8 cellular contexts compared by ENCODE assay signal in the genomic region with DNA sequence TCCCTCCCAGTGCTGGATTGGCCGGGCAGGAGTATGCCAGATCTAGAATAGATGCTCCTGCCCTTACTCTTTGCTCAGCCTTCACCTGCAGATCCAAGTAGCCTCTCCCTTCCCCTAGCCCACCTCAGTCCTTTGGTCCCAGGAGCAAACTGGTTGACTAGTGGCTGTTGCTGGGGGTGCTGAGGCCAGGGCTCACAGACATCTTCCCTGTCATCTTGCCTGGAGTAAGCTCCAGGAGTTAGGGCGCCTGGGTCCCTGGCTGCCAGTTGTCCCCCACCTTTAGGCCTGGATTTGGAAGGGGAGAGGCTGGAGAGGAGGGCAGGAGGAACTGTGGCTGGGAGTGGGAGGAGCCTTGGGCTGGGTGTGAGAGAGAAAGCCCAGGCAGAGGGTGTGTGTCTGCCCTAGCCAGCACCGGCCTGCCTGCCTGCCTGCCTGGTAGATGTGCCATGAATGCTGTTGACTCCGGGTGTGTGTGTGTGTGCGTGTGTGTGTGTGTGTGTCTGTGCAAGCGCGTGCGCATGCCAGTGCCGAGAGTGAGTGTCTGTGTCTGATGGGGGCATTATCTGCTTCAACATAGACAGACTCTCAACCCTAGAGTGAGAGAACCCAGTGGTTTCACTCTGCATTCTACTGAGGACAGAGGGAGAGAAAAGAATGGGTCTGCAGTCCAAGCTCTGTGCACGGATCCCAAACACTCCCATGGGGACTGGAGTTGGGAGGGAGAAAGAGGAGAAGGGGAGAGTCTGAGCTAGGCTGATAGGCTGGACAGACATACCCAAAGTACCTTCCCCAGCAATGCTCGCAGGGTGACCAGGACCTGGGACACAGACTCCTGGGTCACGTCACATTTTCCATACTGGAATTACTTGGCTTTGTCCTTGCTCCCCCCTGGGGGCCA. TPM values are rescaled to one million over a fixed set of nuclear protein-coding genes. Genes with fewer than 3 reads are reported as not detected.
DNase-seq lines count a peak whose midpoint lies in the region; ATAC-seq, FAIRE-seq and TF ChIP-seq lines count a peak whose summit lies in the region.

No MANE protein-coding gene starts in this region.

- H3K9me3 ChIP-seq in OCI-LY1 (ENCODE audit: low read length) (no peaks in the 10 kb centered on the region), K562 (replicated peaks; ENCODE audit: control insufficient read depth, insufficient read depth, low read depth, low read length) (no peaks in the 10 kb centered on the region)

- peak overlapping the region; percentile 81 for H3K4me3 Mint-ChIP-seq in activated CD4-positive, alpha-beta T cell treated with anti-CD3 and anti-CD28 coated beads for 36 hours
- peak overlapping the region; percentile 84 to 89 (median 89) for H3K4me3 Mint-ChIP-seq in immature natural killer cell

- H4K20me1 ChIP-seq in OCI-LY1 (ENCODE audit: insufficient read depth, low read length) (no peaks in the 10 kb centered on the region), K562 (replicated peaks; ENCODE audit: control insufficient read depth, insufficient read depth, low read length) (no peaks in the 10 kb centered on the region; the same call in 1 of the 2 replicates)

- no peaks in the 10 kb centered on the region for H3K79me2 ChIP-seq in OCI-LY1 (ENCODE audit: insufficient read depth, low read length)
- no peaks in the 10 kb centered on the region for H3K79me2 ChIP-seq in K562 (ENCODE audit: control insufficient read depth, insufficient read depth, low read length)

- no peaks in the 10 kb centered on the region for H3F3A ChIP-seq in OCI-LY1 (ENCODE audit: insufficient read depth, low read length)

- H3K4me1 ChIP-seq in OCI-LY1 (ENCODE audit: insufficient read depth, low read length, severe bottlenecking) (peaks cover 6% of the 10 kb centered on the region), K562 (replicated peaks in 1 of 2; ENCODE audit: control insufficient read depth in 2 of 2, insufficient read depth in 2 of 2, low read length in 2 of 2) (peaks cover 13 to 28% of the 10 kb centered on the region in 2 experiments)

- peak overlapping the region; percentile 52 for H3K4me3 ChIP-seq in OCI-LY1 (ENCODE audit: low read depth, low read length, poor library complexity, severe bottlenecking)
- no peak overlapping the region for H3K4me3 ChIP-seq in K562

- H3K4me1 Mint-ChIP-seq in activated CD4-positive, alpha-beta T cell treated with anti-CD3 and anti-CD28 coated beads for 36 hours: peaks cover 79% of the 10 kb centered on the region
- peaks cover 41 to 48% of the 10 kb centered on the region in 2 donors for H3K4me1 Mint-ChIP-seq in immature natural killer cell

- no peak for TF ChIP-seq POLR2A in K562 (conservative IDR thresholded peaks at IDR 0.05)

- no peaks in the 10 kb centered on the region for H3K9me1 ChIP-seq in K562 (ENCODE audit: control insufficient read depth, insufficient read depth, low read length)

- POLR2A ChIA-PET in activated CD4-positive, alpha-beta T cell treated with anti-CD3 and anti-CD28 coated beads for 36 hours (lab: Charles Lee): interaction anchor here (1.4 kb wide), 1 partner anchor 13 kb away, joined by 6 read pairs; no protein-coding TSS in a partner anchor
- POLR2A ChIA-PET in K562 (lab: Yijun Ruan, JAX): interaction anchor here (0.6 to 1.4 kb wide), 6 partner anchors 10 to 558 kb away, joined by 3 to 8 read pairs (median 4); a partner anchor contains a TSS

- ATAC-seq in activated CD4-positive, alpha-beta T cell treated with anti-CD3 and anti-CD28 coated beads for 36 hours: peak; percentile 44
- ATAC-seq in K562: peak; percentile 63

- H3K36me3 Mint-ChIP-seq in activated CD4-positive, alpha-beta T cell treated with anti-CD3 and anti-CD28 coated beads for 36 hours (ENCODE audit: low read depth): peaks cover 2% of the 10 kb centered on the region
- H3K36me3 Mint-ChIP-seq in immature natural killer cell: no peaks in the 10 kb centered on the region

- no peak for TF ChIP-seq EP300 in K562 (IDR thresholded peaks at IDR 0.05; ENCODE audit: low read length)

- intact Hi-C loops in activated CD4-positive, alpha-beta T cell treated with anti-CD3 and anti-CD28 coated beads for 36 hours (cut with DNase I, micrococcal nuclease): loop anchor here (1.0 kb wide), 2 partner anchors 13 to 19 kb away; a partner anchor contains a TSS
- intact Hi-C loops in K562 (cut with micrococcal nuclease): no loop called here

- no peaks in the 10 kb centered on the region for H3K9me3 Mint-ChIP-seq in activated CD4-positive, alpha-beta T cell treated with anti-CD3 and anti-CD28 coated beads for 36 hours (ENCODE audit: low read depth)
- H3K9me3 Mint-ChIP-seq in immature natural killer cell: no peaks in the 10 kb centered on the region

- no peak for FAIRE-seq in K562 (lab: Jason Lieb, UNC)

- BruUV-seq in K562 (replicated peaks; lab: Mats Ljungman, UMichigan): no TSS peak

- in situ Hi-C loops in K562 (cut with MboI): no loop called here

- TF ChIP-seq RAD21 in K562 (CRISPR knock-in tag; conservative IDR thresholded peaks at IDR 0.05 in 1 of 2, IDR thresholded peaks at IDR 0.05 in 1 of 2): no peak

- H3K9ac ChIP-seq in OCI-LY1 (ENCODE audit: low read length) (peak overlapping the region; percentile 9; the same call in 1 of the 2 replicates), K562 (ENCODE audit: insufficient read depth in 1 of 2, low read depth in 2 of 2, low read length in 2 of 2) (peak overlapping the region in 1 of 2 experiments; percentile 69; a peak in 1 of 4 replicates)

- no peaks in the 10 kb centered on the region for H3K9me2 ChIP-seq in OCI-LY1 (ENCODE audit: low read depth, low read length)

- H3K27me3 ChIP-seq in OCI-LY1 (ENCODE audit: insufficient read depth, low read length) (peaks cover 3% of the 10 kb centered on the region; the same call in 1 of the 2 replicates), K562 (ENCODE audit: control insufficient read depth in 2 of 2, insufficient read depth in 2 of 2, low read length in 2 of 2) (no peaks in the 10 kb centered on the region)

- H3K4me2 ChIP-seq in OCI-LY1 (ENCODE audit: low read length) (peak overlapping the region; percentile 67), K562 (ENCODE audit: insufficient read depth, low read length) (peak overlapping the region; percentile 54)

- WGBS in K562 (ENCODE audit: insufficient coverage, low coverage, missing lambda C conversion rate): 23% methylated on average over 11 of the region's 12 CpGs

- H3K27ac Mint-ChIP-seq in activated CD4-positive, alpha-beta T cell treated with anti-CD3 and anti-CD28 coated beads for 36 hours: peak overlapping the region; percentile 84
- peak overlapping the region; percentile 73 to 92 (median 84) for H3K27ac Mint-ChIP-seq in immature natural killer cell

- DNase-seq in activated CD4-positive, alpha-beta T cell treated with anti-CD3 and anti-CD28 coated beads for 36 hours: peak; percentile 56
- no peak for DNase-seq in activated CD4-positive, alpha-beta T cell treated with anti-CD3 and anti-CD28 coated beads for 1 hour
- DNase-seq in K562 (ENCODE audit: extremely low read depth in 1 of 4, low spot score in 3 of 4) (peak in 3 of 4 experiments; percentile 38 to 56 (median 46)), immature natural killer cell (peak in 2 of 3 donors; percentile 37 to 55), COR-L47 (lab: John Stamatoyannopoulos, UW) (no peak), middle frontal gyrus (ENCODE audit: extremely low spot score, low spot score) (no peak)
- DNase-seq in stimulated activated naive CD4-positive, alpha-beta T cell treated with Interleukin-2 at 50 U/mL for 16 hours (lab: John Stamatoyannopoulos, UW): peak; percentile 28

- CTCF ChIA-PET in activated CD4-positive, alpha-beta T cell treated with anti-CD3 and anti-CD28 coated beads for 36 hours (lab: Charles Lee): interaction anchor here (0.5 to 1.0 kb wide), 3 partner anchors 18 to 35 kb away, joined by 3 to 4 read pairs (median 4); partner anchors contain the start of gene ESPL1
- CTCF ChIA-PET in K562 (lab: Yijun Ruan, JAX; ENCODE audit: low intra/inter-chr PET ratio): no interaction called here

- H3K27ac ChIP-seq in OCI-LY1 (ENCODE audit: low read depth, low read length, poor library complexity, severe bottlenecking) (no peak overlapping the region), K562 (ENCODE audit: extremely low read depth, low read depth, low read length) (no peak overlapping the region)

- no peak overlapping the region for H2AFZ ChIP-seq in OCI-LY1 (ENCODE audit: low read length)
- H2AFZ ChIP-seq in K562 (ENCODE audit: low read depth, low read length): peak overlapping the region; percentile 18; the same call in 1 of the 2 replicates

- H3K36me3 ChIP-seq in OCI-LY1 (ENCODE audit: insufficient read depth, low read length): no peaks in the 10 kb centered on the region
- no peaks in the 10 kb centered on the region for H3K36me3 ChIP-seq in K562 (ENCODE audit: control insufficient read depth, insufficient read depth, low read length)

- TF ChIP-seq CTCF in OCI-LY1 (IDR thresholded peaks at IDR 0.05; ENCODE audit: low read length) (no peak), K562 (IDR thresholded peaks at IDR 0.05 in 2 of 3, conservative IDR thresholded peaks at IDR 0.05 in 1 of 3; ENCODE audit: insufficient read depth in 2 of 3, low read depth in 1 of 3, low read length in 3 of 3) (no peak)

- H3K27me3 Mint-ChIP-seq in activated CD4-positive, alpha-beta T cell treated with anti-CD3 and anti-CD28 coated beads for 36 hours: no peaks in the 10 kb centered on the region
- peaks cover 2 to 13% (median 4%) of the 10 kb centered on the region in 3 donors for H3K27me3 Mint-ChIP-seq in immature natural killer cell (ENCODE audit: low read depth in 3 of 3)

RNA-seq across cellular contexts. Expression of gene RARG, which starts 0.9 kb away (rescaled TPM):
- total RNA-seq in activated CD4-positive, alpha-beta T cell treated with anti-CD3 and anti-CD28 coated beads for 36 hours: 10 to 100 TPM; 20.0 to 21.6 TPM
- 6.1 and 17.7 TPM in 2 replicates for total RNA-seq in K562 (2011; cell fraction: chromatin; rRNA removed; ENCODE audit: low replicate concordance)
- total RNA-seq in K562 (2011; cell fraction: nucleolus; rRNA removed): 8.7 and 10.3 TPM in 2 replicates
- total RNA-seq in K562 (2011; cell fraction: nucleoplasm; rRNA removed): 5.0 and 7.3 TPM in 2 replicates
- 1.9 and 3.3 TPM in 2 replicates for total RNA-seq in K562 (2014; rRNA removed)
- total RNA-seq in K562 (2014; rRNA removed; fragmentation: Illumina TruSeq; extraction: Trizol): 1.8 and 3.1 TPM in 2 replicates
- 3.8 and 4.7 TPM in 2 replicates for total RNA-seq in K562 (2015; rRNA removed; fragmentation: Illumina TruSeq; extraction: Trizol)
- 7.6 and 9.4 TPM in 2 replicates for total RNA-seq in K562 (2021)
- 4.1 and 4.7 TPM in 2 replicates for polyA plus RNA-seq in K562 (2011; rRNA removed)
- 4.7 and 7.6 TPM in 2 replicates for polyA plus RNA-seq in K562 (2011; cell fraction: cytosol; rRNA removed)
- 10.9 and 15.3 TPM in 2 replicates for polyA plus RNA-seq in K562 (2011; cell fraction: nucleus; rRNA removed)
- polyA plus RNA-seq in K562 (2012): 3.6 and 5.4 TPM in 2 replicates
- 6.0 and 7.8 TPM in 2 replicates for polyA plus RNA-seq in K562 (2014; fragmentation: Illumina TruSeq; extraction: Trizol)
- polyA plus RNA-seq in K562 (2014; fragmentation: Nextera tagmentation; extraction: Ambion mirVana): under 1 TPM; 0.18 to 0.36 TPM
- polyA plus RNA-seq in K562 (2014; rRNA removed): 4.9 and 6.5 TPM in 2 replicates
- 4.7 and 5.7 TPM in 2 replicates for polyA minus RNA-seq in K562 (2011; rRNA and poly(A)+ RNA removed)
- 5.7 and 9.6 TPM in 2 replicates for polyA minus RNA-seq in K562 (2011; cell fraction: cytosol; rRNA and poly(A)+ RNA removed)
- polyA minus RNA-seq in K562 (2011; cell fraction: nucleus; rRNA and poly(A)+ RNA removed): 3.6 and 7.6 TPM in 2 replicates
- 10 to 100 TPM in 1 of 3 donors, 1 to 10 TPM in 2; 2.9 to 10.1 (median 4.7) TPM for polyA plus RNA-seq in immature natural killer cell

RNA-seq across cellular contexts. Expression of gene ITGB7, which starts 25.8 kb away (rescaled TPM):
- total RNA-seq in activated CD4-positive, alpha-beta T cell treated with anti-CD3 and anti-CD28 coated beads for 36 hours: 10 to 100 TPM; 73.0 to 77.6 TPM
- 1.7 and 4.1 TPM in 2 replicates for total RNA-seq in K562 (2011; cell fraction: chromatin; rRNA removed; ENCODE audit: low replicate concordance)
- 3.6 and 8.2 TPM in 2 replicates for total RNA-seq in K562 (2011; cell fraction: nucleolus; rRNA removed)
- 2.3 and 2.7 TPM in 2 replicates for total RNA-seq in K562 (2011; cell fraction: nucleoplasm; rRNA removed)
- 1.3 and 1.9 TPM in 2 replicates for total RNA-seq in K562 (2014; rRNA removed)
- 0.41 and 0.55 TPM in 2 replicates for total RNA-seq in K562 (2014; rRNA removed; fragmentation: Illumina TruSeq; extraction: Trizol)
- 0.54 and 0.64 TPM in 2 replicates for total RNA-seq in K562 (2015; rRNA removed; fragmentation: Illumina TruSeq; extraction: Trizol)
- total RNA-seq in K562 (2021): 2.0 and 3.5 TPM in 2 replicates
- 0.98 and 1.5 TPM in 2 replicates for polyA plus RNA-seq in K562 (2011; rRNA removed)
- 1.2 and 2.2 TPM in 2 replicates for polyA plus RNA-seq in K562 (2011; cell fraction: cytosol; rRNA removed)
- 3.1 and 4.5 TPM in 2 replicates for polyA plus RNA-seq in K562 (2011; cell fraction: nucleus; rRNA removed)
- polyA plus RNA-seq in K562 (2012): 0.82 and 1.4 TPM in 2 replicates
- 0.57 and 0.67 TPM in 2 replicates for polyA plus RNA-seq in K562 (2014; fragmentation: Illumina TruSeq; extraction: Trizol)
- polyA plus RNA-seq in K562 (2014; fragmentation: Nextera tagmentation; extraction: Ambion mirVana): under 1 TPM; 0.06 to 0.10 TPM
- polyA plus RNA-seq in K562 (2014; rRNA removed): 1.2 and 1.9 TPM in 2 replicates
- 1.2 and 1.3 TPM in 2 replicates for polyA minus RNA-seq in K562 (2011; rRNA and poly(A)+ RNA removed)
- polyA minus RNA-seq in K562 (2011; cell fraction: cytosol; rRNA and poly(A)+ RNA removed): 0.95 and 2.7 TPM in 2 replicates
- 0.89 and 1.2 TPM in 2 replicates for polyA minus RNA-seq in K562 (2011; cell fraction: nucleus; rRNA and poly(A)+ RNA removed)
- polyA plus RNA-seq in immature natural killer cell: 100 to 1,000 TPM; 289 to 390 (median 389) TPM

RNA-seq across cellular contexts. Expression of gene ESPL1, which starts 35.2 kb away (rescaled TPM):
- 10 to 100 TPM; 60.8 to 66.9 TPM for total RNA-seq in activated CD4-positive, alpha-beta T cell treated with anti-CD3 and anti-CD28 coated beads for 36 hours
- total RNA-seq in K562 (2011; cell fraction: chromatin; rRNA removed; ENCODE audit: low replicate concordance): 92.5 and 189 TPM in 2 replicates
- total RNA-seq in K562 (2011; cell fraction: nucleolus; rRNA removed): 92.7 and 104 TPM in 2 replicates
- 92.8 and 98.3 TPM in 2 replicates for total RNA-seq in K562 (2011; cell fraction: nucleoplasm; rRNA removed)
- 18.7 and 22.9 TPM in 2 replicates for total RNA-seq in K562 (2014; rRNA removed)
- total RNA-seq in K562 (2014; rRNA removed; fragmentation: Illumina TruSeq; extraction: Trizol): 8.8 and 10.3 TPM in 2 replicates
- total RNA-seq in K562 (2015; rRNA removed; fragmentation: Illumina TruSeq; extraction: Trizol): 18.8 and 19.0 TPM in 2 replicates
- 47.9 and 55.0 TPM in 2 replicates for total RNA-seq in K562 (2021)
- 17.3 and 26.6 TPM in 2 replicates for polyA plus RNA-seq in K562 (2011; rRNA removed)
- polyA plus RNA-seq in K562 (2011; cell fraction: cytosol; rRNA removed): 15.8 and 25.6 TPM in 2 replicates
- polyA plus RNA-seq in K562 (2011; cell fraction: nucleus; rRNA removed): 88.4 and 110 TPM in 2 replicates
- polyA plus RNA-seq in K562 (2012): 20.9 and 21.3 TPM in 2 replicates
- polyA plus RNA-seq in K562 (2014; fragmentation: Illumina TruSeq; extraction: Trizol): 29.0 and 29.5 TPM in 2 replicates
- polyA plus RNA-seq in K562 (2014; fragmentation: Nextera tagmentation; extraction: Ambion mirVana): 1 to 10 TPM; 1.2 to 1.6 TPM
- polyA plus RNA-seq in K562 (2014; rRNA removed): 19.4 and 23.9 TPM in 2 replicates
- 26.7 and 29.4 TPM in 2 replicates for polyA minus RNA-seq in K562 (2011; rRNA and poly(A)+ RNA removed)
- 16.5 and 18.8 TPM in 2 replicates for polyA minus RNA-seq in K562 (2011; cell fraction: cytosol; rRNA and poly(A)+ RNA removed)
- 32.0 and 40.3 TPM in 2 replicates for polyA minus RNA-seq in K562 (2011; cell fraction: nucleus; rRNA and poly(A)+ RNA removed)
- under 1 TPM in 1 of 3 donors, not detected in 2; 0.53 TPM for polyA plus RNA-seq in immature natural killer cell

RNA-seq across cellular contexts. Expression of gene CSAD, which starts 52.2 kb away (rescaled TPM):
- 10 to 100 TPM; 20.0 to 23.1 TPM for total RNA-seq in activated CD4-positive, alpha-beta T cell treated with anti-CD3 and anti-CD28 coated beads for 36 hours
- 97.5 and 106 TPM in 2 replicates for total RNA-seq in K562 (2011; cell fraction: chromatin; rRNA removed; ENCODE audit: low replicate concordance)
- 53.5 and 54.7 TPM in 2 replicates for total RNA-seq in K562 (2011; cell fraction: nucleolus; rRNA removed)
- 60.6 and 65.8 TPM in 2 replicates for total RNA-seq in K562 (2011; cell fraction: nucleoplasm; rRNA removed)
- total RNA-seq in K562 (2014; rRNA removed) (8.1 and 8.5 TPM in 2 replicates), K562 (2014; rRNA removed; fragmentation: Illumina TruSeq; extraction: Trizol) (5.7 and 8.1 TPM in 2 replicates), K562 (2015; rRNA removed; fragmentation: Illumina TruSeq; extraction: Trizol) (6.7 and 7.0 TPM in 2 replicates), K562 (2021) (10.3 and 10.9 TPM in 2 replicates)
- polyA plus RNA-seq in K562 (2011; rRNA removed) (19.6 and 26.6 TPM in 2 replicates), K562 (2014; fragmentation: Illumina TruSeq; extraction: Trizol) (11.1 and 16.8 TPM in 2 replicates), K562 (2014; fragmentation: Nextera tagmentation; extraction: Ambion mirVana) (1 to 10 TPM; 1.8 to 2.4 TPM), K562 (2014; rRNA removed) (17.1 TPM in 2 replicates), immature natural killer cell (1 to 10 TPM in 2 of 3 donors, under 1 TPM in 1; 0.85 to 3.8 (median 2.6) TPM)
- 5.5 and 11.5 TPM in 2 replicates for polyA plus RNA-seq in K562 (2011; cell fraction: cytosol; rRNA removed)
- 109 and 129 TPM in 2 replicates for polyA plus RNA-seq in K562 (2011; cell fraction: nucleus; rRNA removed)
- polyA plus RNA-seq in K562 (2012): 7.6 and 29.6 TPM in 2 replicates
- 6.1 and 7.9 TPM in 2 replicates for polyA minus RNA-seq in K562 (2011; rRNA and poly(A)+ RNA removed)
- polyA minus RNA-seq in K562 (2011; cell fraction: cytosol; rRNA and poly(A)+ RNA removed): 6.1 TPM in 1 of 2 replicates, not detected in the other
- polyA minus RNA-seq in K562 (2011; cell fraction: nucleus; rRNA and poly(A)+ RNA removed): 14.8 and 19.5 TPM in 2 replicates

RNA-seq across cellular contexts. Expression of gene ZNF740, which starts 52.4 kb away (rescaled TPM):
- total RNA-seq in activated CD4-positive, alpha-beta T cell treated with anti-CD3 and anti-CD28 coated beads for 36 hours: 10 to 100 TPM; 34.9 to 40.2 TPM
- total RNA-seq in K562 (2011; cell fraction: chromatin; rRNA removed; ENCODE audit: low replicate concordance): 77.6 and 121 TPM in 2 replicates
- total RNA-seq in K562 (2011; cell fraction: nucleolus; rRNA removed): 62.2 and 65.9 TPM in 2 replicates
- 76.6 and 88.8 TPM in 2 replicates for total RNA-seq in K562 (2011; cell fraction: nucleoplasm; rRNA removed)
- total RNA-seq in K562 (2014; rRNA removed): 15.1 and 16.1 TPM in 2 replicates
- total RNA-seq in K562 (2014; rRNA removed; fragmentation: Illumina TruSeq; extraction: Trizol): 18.6 and 19.9 TPM in 2 replicates
- 13.3 and 13.6 TPM in 2 replicates for total RNA-seq in K562 (2015; rRNA removed; fragmentation: Illumina TruSeq; extraction: Trizol)
- 39.6 and 46.4 TPM in 2 replicates for total RNA-seq in K562 (2021)
- polyA plus RNA-seq in K562 (2011; rRNA removed): 33.1 and 34.9 TPM in 2 replicates
- polyA plus RNA-seq in K562 (2011; cell fraction: cytosol; rRNA removed): 9.6 and 17.0 TPM in 2 replicates
- 89.9 and 103 TPM in 2 replicates for polyA plus RNA-seq in K562 (2011; cell fraction: nucleus; rRNA removed)
- polyA plus RNA-seq in K562 (2012): 12.8 and 21.6 TPM in 2 replicates
- polyA plus RNA-seq in K562 (2014; fragmentation: Illumina TruSeq; extraction: Trizol): 19.2 and 21.0 TPM in 2 replicates
- 1 to 10 TPM in 1 of 2 experiments, under 1 TPM in 1; 0.57 to 1.4 TPM for polyA plus RNA-seq in K562 (2014; fragmentation: Nextera tagmentation; extraction: Ambion mirVana)
- 20.6 and 22.1 TPM in 2 replicates for polyA plus RNA-seq in K562 (2014; rRNA removed)
- 32.3 and 37.3 TPM in 2 replicates for polyA minus RNA-seq in K562 (2011; rRNA and poly(A)+ RNA removed)
- polyA minus RNA-seq in K562 (2011; cell fraction: cytosol; rRNA and poly(A)+ RNA removed): 8.2 and 9.2 TPM in 2 replicates
- 45.2 and 63.6 TPM in 2 replicates for polyA minus RNA-seq in K562 (2011; cell fraction: nucleus; rRNA and poly(A)+ RNA removed)
- polyA plus RNA-seq in immature natural killer cell: 1 to 10 TPM; 2.0 to 5.1 (median 2.6) TPM

Comparison
In these comparisons a context has a peak if more than half of its experiments do, and no peak if none do; other contexts are left out.
1. DNase-seq: peak in activated CD4-positive, alpha-beta T cell treated with anti-CD3 and anti-CD28 coated beads for 36 hours (single experiment), K562 (3 of 4), immature natural killer cell (2 of 3) and stimulated activated naive CD4-positive, alpha-beta T cell treated with Interleukin-2 at 50 U/mL for 16 hours (single experiment); none in activated CD4-positive, alpha-beta T cell treated with anti-CD3 and anti-CD28 coated beads for 1 hour (single experiment), COR-L47 (single experiment) and middle frontal gyrus (single experiment).
2. RNA of gene ITGB7, which starts 25.8 kb away (total RNA-seq): 73.0 to 77.6 TPM in activated CD4-positive, alpha-beta T cell treated with anti-CD3 and anti-CD28 coated beads for 36 hours; 0.41 to 8.2 TPM in K562; every median in the first group is over 4 times any median in the second.